8 cellular contexts compared by ENCODE assay signal in genomic region chr2:86078801-86079545, GRCh38. TPM values are rescaled to one million over a fixed set of nuclear protein-coding genes. Genes with fewer than 3 reads are reported as not detected.
A peak's percentile ranks its signal among the peaks of the same experiment; 100 is the strongest.
DNase-seq lines count a peak whose midpoint lies in the region; ATAC-seq and TF ChIP-seq lines count a peak whose summit lies in the region.

No MANE protein-coding gene starts in this region.

- no peak overlapping the region for H3K27ac ChIP-seq in RWPE2 (ENCODE audit: poor library complexity, severe bottlenecking)
- no peak overlapping the region for H3K27ac ChIP-seq in epithelial cell of prostate

- no peaks in the 10 kb centered on the region for H3K9me3 ChIP-seq in RWPE2 (ENCODE audit: severe bottlenecking)

- peak; percentile 46 for ATAC-seq in GM19463 (IDR thresholded peaks at IDR 0.05; ENCODE audit: unreplicated experiment)
- ATAC-seq in RWPE2 (ENCODE audit: low read depth), result 0 out of 3 replicates have a peak, but pooled peaks have one; percentile 43
- no peak for ATAC-seq in natural killer cell treated with Interleukin-12 subunit alpha and Interleukin-12 subunit beta and Interleukin-15 and Interleukin-18, amount 100 ng/mL, for 72 hours
- ATAC-seq in HG02840 (IDR thresholded peaks at IDR 0.05; ENCODE audit: low FRiP score, unreplicated experiment), result no peak
- ATAC-seq in WTC11, result no peak

- no peak for DNase-seq in BJ (ENCODE audit: low read depth)
- DNase-seq in RWPE2 (ENCODE audit: low spot score), result no peak
- DNase-seq in epithelial cell of prostate (ENCODE audit: low read depth, low spot score), result peak; percentile 43
- no peak for DNase-seq in natural killer cell treated with Interleukin-12 subunit alpha and Interleukin-12 subunit beta and Interleukin-15 and Interleukin-18, amount 100 ng/mL, for 72 hours (ENCODE audit: low spot score)
- no peak for DNase-seq in NCI-H187 (lab: John Stamatoyannopoulos, UW)
- no peak for DNase-seq in WTC11 (ENCODE audit: low spot score)

- peak overlapping the region; percentile 85 to 90 for H3K27ac Mint-ChIP-seq in natural killer cell treated with Interleukin-12 subunit alpha and Interleukin-12 subunit beta and Interleukin-15 and Interleukin-18, amount 100 ng/mL, for 72 hours
- H3K27ac Mint-ChIP-seq in WTC11, result no peak overlapping the region

- no peaks in the 10 kb centered on the region for H3K4me1 ChIP-seq in RWPE2 (ENCODE audit: insufficient read depth, poor library complexity, severe bottlenecking)

- H3K4me3 ChIP-seq in BJ (ENCODE audit: low read depth, low read length), result no peak overlapping the region
- no peak overlapping the region for H3K4me3 ChIP-seq in RWPE2 (ENCODE audit: severe bottlenecking)

- peaks cover 22 to 24% of the 10 kb centered on the region in 2 donors for H3K4me1 Mint-ChIP-seq in natural killer cell treated with Interleukin-12 subunit alpha and Interleukin-12 subunit beta and Interleukin-15 and Interleukin-18, amount 100 ng/mL, for 72 hours (ENCODE audit: low read depth in 2 of 2)
- H3K4me1 Mint-ChIP-seq in WTC11, result no peaks in the 10 kb centered on the region

- no peaks in the 10 kb centered on the region for H3K9me3 Mint-ChIP-seq in natural killer cell treated with Interleukin-12 subunit alpha and Interleukin-12 subunit beta and Interleukin-15 and Interleukin-18, amount 100 ng/mL, for 72 hours
- no peaks in the 10 kb centered on the region for H3K9me3 Mint-ChIP-seq in WTC11

- H3K4me3 Mint-ChIP-seq in natural killer cell treated with Interleukin-12 subunit alpha and Interleukin-12 subunit beta and Interleukin-15 and Interleukin-18, amount 100 ng/mL, for 72 hours, result no peak overlapping the region
- H3K4me3 Mint-ChIP-seq in WTC11, result no peak overlapping the region

- H3K36me3 ChIP-seq in BJ (ENCODE audit: control insufficient read depth, insufficient read depth, low read length) (peaks cover 16% of the 10 kb centered on the region), RWPE2 (ENCODE audit: low read depth) (peaks cover 81% of the 10 kb centered on the region)

- H3K27me3 ChIP-seq in BJ (ENCODE audit: control insufficient read depth, insufficient read depth, low read length), result no peaks in the 10 kb centered on the region
- H3K27me3 ChIP-seq in RWPE2 (ENCODE audit: insufficient read depth, poor library complexity, severe bottlenecking), result no peaks in the 10 kb centered on the region

- CTCF ChIA-PET in BJ (lab: Yijun Ruan, JAX) (interaction anchor here (0.6 to 8.2 kb wide), 48 partner anchors 10 to 442 kb away, joined by 3 to 354 read pairs (median 6); partner anchors contain the start of genes POLR1A, PTCD3 and ST3GAL5), WTC11 (lab: Charles Lee) (interaction anchor here (0.6 to 4.9 kb wide), 8 partner anchors 9 to 252 kb away, joined by 3 to 60 read pairs (median 4); partner anchors contain the start of genes POLR1A, PTCD3 and ST3GAL5)

- no peaks in the 10 kb centered on the region for H3K27me3 Mint-ChIP-seq in natural killer cell treated with Interleukin-12 subunit alpha and Interleukin-12 subunit beta and Interleukin-15 and Interleukin-18, amount 100 ng/mL, for 72 hours
- no peaks in the 10 kb centered on the region for H3K27me3 Mint-ChIP-seq in WTC11 (ENCODE audit: low read depth)

- no peaks in the 10 kb centered on the region for H3K36me3 Mint-ChIP-seq in natural killer cell treated with Interleukin-12 subunit alpha and Interleukin-12 subunit beta and Interleukin-15 and Interleukin-18, amount 100 ng/mL, for 72 hours
- H3K36me3 Mint-ChIP-seq in WTC11, result peaks cover 62% of the 10 kb centered on the region

- POLR2A ChIA-PET in BJ (lab: Charles Lee) (no interaction called here), WTC11 (lab: Charles Lee) (no interaction called here)

- TF ChIP-seq CTCF in BJ (IDR thresholded peaks at IDR 0.05; ENCODE audit: insufficient read depth, low read depth, low read length) (peak; percentile 68), RWPE2 (IDR thresholded peaks at IDR 0.05; ENCODE audit: poor library complexity, severe bottlenecking) (peak; percentile 11), WTC11 (IDR thresholded peaks at IDR 0.05) (no peak)

TF ChIP-seq in WTC11, 78 proteins besides CTCF, POLR2A, EP300 and RAD21 (continues in another document):
- TF ChIP-seq ELF4 (CRISPR knock-in tag; IDR thresholded peaks at IDR 0.05; ENCODE audit: low read depth) (no peak), NR3C1 (CRISPR knock-in tag; conservative IDR thresholded peaks at IDR 0.05; ENCODE audit: low read depth) (no peak), ESRRA (CRISPR knock-in tag; IDR thresholded peaks at IDR 0.05; ENCODE audit: borderline replicate concordance) (no peak), ZNF317 (CRISPR knock-in tag; IDR thresholded peaks at IDR 0.05; ENCODE audit: borderline replicate concordance, low read depth) (no peak), STAT6 (CRISPR knock-in tag; conservative IDR thresholded peaks at IDR 0.05; ENCODE audit: low read depth) (no peak), FOXJ3 (CRISPR knock-in tag; IDR thresholded peaks at IDR 0.05; ENCODE audit: borderline replicate concordance) (no peak), IRF2 (CRISPR knock-in tag; IDR thresholded peaks at IDR 0.05; ENCODE audit: borderline replicate concordance, low read depth) (no peak), ZMAT4 (CRISPR knock-in tag; IDR thresholded peaks at IDR 0.05) (no peak), USF1 (CRISPR knock-in tag; IDR thresholded peaks at IDR 0.05) (no peak), ZSCAN18 (CRISPR knock-in tag; IDR thresholded peaks at IDR 0.05) (no peak), ATF6 (CRISPR knock-in tag; IDR thresholded peaks at IDR 0.05) (no peak), EMX1 (CRISPR knock-in tag; IDR thresholded peaks at IDR 0.05) (no peak), ZNF416 (CRISPR knock-in tag; IDR thresholded peaks at IDR 0.05) (no peak)

RNA-seq across cellular contexts. Expression of gene POLR1A, which starts 26.7 kb away (rescaled TPM):
- polyA plus RNA-seq in BJ (2011; rRNA removed), result 8.0 and 9.0 TPM in 2 replicates
- polyA minus RNA-seq in BJ (2011; rRNA and poly(A)+ RNA removed), result 11.0 and 25.9 TPM in 2 replicates
- 10 to 100 TPM; 51.7 to 99.2 TPM for total RNA-seq in natural killer cell treated with Interleukin-12 subunit alpha and Interleukin-12 subunit beta and Interleukin-15 and Interleukin-18, amount 100 ng/mL, for 72 hours
- total RNA-seq in WTC11 (2021), result 39.4 to 47.5 TPM (median 40.1 TPM) in 3 replicates

RNA-seq across cellular contexts. Expression of gene PTCD3, which starts 27.1 kb away (rescaled TPM):
- 31.6 and 74.4 TPM in 2 replicates for polyA plus RNA-seq in BJ (2011; rRNA removed)
- polyA minus RNA-seq in BJ (2011; rRNA and poly(A)+ RNA removed), result 52.2 and 57.2 TPM in 2 replicates
- total RNA-seq in natural killer cell treated with Interleukin-12 subunit alpha and Interleukin-12 subunit beta and Interleukin-15 and Interleukin-18, amount 100 ng/mL, for 72 hours, result 100 to 1,000 TPM; 101 to 169 TPM
- total RNA-seq in WTC11 (2021), result 161 to 192 TPM (median 163 TPM) in 3 replicates

Comparison
In these comparisons a context has a peak if more than half of its experiments do, and no peak if none do; other contexts are left out.
1. ATAC-seq: peak in GM19463 (single experiment) and RWPE2 (single experiment); none in natural killer cell treated with Interleukin-12 subunit alpha and Interleukin-12 subunit beta and Interleukin-15 and Interleukin-18, amount 100 ng/mL, for 72 hours (0 of 2), HG02840 (single experiment) and WTC11 (single experiment).